In the genomic region with DNA sequence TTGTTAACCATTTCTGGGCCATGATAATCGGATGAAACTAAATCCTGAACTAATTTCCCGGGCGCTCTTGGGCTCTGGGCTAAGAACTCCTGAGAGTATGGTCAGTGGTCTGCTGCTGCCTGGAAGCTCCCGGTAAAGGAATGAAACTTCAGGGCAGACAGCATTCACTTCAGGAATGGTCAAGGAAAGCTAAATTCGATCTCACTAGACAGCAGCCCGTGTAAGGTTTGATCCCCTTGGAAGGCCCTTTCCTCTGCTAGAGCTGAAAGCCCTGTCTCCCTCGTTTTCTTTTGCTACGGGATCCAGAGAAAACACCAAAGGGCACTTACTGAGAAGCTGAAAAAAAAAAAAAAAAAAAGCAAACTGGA, we compare ENCODE assay signal across 1 cellular context.
TF ChIP-seq lines count a peak whose summit lies in the region.

No MANE protein-coding gene starts in this region.

TF ChIP-seq in GM12878, 131 proteins besides CTCF, POLR2A, EP300 and RAD21:
- no peak for TF ChIP-seq TCF7 (IDR thresholded peaks at IDR 0.05; ENCODE audit: borderline replicate concordance)
- no peak for TF ChIP-seq CHD2 (IDR thresholded peaks at IDR 0.05; ENCODE audit: borderline replicate concordance, low read depth, low read length)
- TF ChIP-seq, protein P1, sequence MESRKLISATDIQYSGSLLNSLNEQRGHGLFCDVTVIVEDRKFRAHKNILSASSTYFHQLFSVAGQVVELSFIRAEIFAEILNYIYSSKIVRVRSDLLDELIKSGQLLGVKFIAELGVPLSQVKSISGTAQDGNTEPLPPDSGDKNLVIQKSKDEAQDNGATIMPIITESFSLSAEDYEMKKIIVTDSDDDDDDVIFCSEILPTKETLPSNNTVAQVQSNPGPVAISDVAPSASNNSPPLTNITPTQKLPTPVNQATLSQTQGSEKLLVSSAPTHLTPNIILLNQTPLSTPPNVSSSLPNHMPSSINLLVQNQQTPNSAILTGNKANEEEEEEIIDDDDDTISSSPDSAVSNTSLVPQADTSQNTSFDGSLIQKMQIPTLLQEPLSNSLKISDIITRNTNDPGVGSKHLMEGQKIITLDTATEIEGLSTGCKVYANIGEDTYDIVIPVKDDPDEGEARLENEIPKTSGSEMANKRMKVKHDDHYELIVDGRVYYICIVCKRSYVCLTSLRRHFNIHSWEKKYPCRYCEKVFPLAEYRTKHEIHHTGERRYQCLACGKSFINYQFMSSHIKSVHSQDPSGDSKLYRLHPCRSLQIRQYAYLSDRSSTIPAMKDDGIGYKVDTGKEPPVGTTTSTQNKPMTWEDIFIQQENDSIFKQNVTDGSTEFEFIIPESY (IDR thresholded peaks at IDR 0.05) = no peak
- TF ChIP-seq, protein P2, sequence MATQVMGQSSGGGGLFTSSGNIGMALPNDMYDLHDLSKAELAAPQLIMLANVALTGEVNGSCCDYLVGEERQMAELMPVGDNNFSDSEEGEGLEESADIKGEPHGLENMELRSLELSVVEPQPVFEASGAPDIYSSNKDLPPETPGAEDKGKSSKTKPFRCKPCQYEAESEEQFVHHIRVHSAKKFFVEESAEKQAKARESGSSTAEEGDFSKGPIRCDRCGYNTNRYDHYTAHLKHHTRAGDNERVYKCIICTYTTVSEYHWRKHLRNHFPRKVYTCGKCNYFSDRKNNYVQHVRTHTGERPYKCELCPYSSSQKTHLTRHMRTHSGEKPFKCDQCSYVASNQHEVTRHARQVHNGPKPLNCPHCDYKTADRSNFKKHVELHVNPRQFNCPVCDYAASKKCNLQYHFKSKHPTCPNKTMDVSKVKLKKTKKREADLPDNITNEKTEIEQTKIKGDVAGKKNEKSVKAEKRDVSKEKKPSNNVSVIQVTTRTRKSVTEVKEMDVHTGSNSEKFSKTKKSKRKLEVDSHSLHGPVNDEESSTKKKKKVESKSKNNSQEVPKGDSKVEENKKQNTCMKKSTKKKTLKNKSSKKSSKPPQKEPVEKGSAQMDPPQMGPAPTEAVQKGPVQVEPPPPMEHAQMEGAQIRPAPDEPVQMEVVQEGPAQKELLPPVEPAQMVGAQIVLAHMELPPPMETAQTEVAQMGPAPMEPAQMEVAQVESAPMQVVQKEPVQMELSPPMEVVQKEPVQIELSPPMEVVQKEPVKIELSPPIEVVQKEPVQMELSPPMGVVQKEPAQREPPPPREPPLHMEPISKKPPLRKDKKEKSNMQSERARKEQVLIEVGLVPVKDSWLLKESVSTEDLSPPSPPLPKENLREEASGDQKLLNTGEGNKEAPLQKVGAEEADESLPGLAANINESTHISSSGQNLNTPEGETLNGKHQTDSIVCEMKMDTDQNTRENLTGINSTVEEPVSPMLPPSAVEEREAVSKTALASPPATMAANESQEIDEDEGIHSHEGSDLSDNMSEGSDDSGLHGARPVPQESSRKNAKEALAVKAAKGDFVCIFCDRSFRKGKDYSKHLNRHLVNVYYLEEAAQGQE (IDR thresholded peaks at IDR 0.05; ENCODE audit: low read depth, low read length) = no peak
- no peak for TF ChIP-seq ZZZ3 (IDR thresholded peaks at IDR 0.05; ENCODE audit: control insufficient read depth, insufficient read length, low read depth)
- TF ChIP-seq HDAC6 (IDR thresholded peaks at IDR 0.05; ENCODE audit: unreplicated experiment) = no peak
- no peak for TF ChIP-seq TCF12 (IDR thresholded peaks at IDR 0.05; ENCODE audit: low read depth, low read length)
TF ChIP-seq in GM12878: peak in this region for 0.
